In the genomic region with DNA sequence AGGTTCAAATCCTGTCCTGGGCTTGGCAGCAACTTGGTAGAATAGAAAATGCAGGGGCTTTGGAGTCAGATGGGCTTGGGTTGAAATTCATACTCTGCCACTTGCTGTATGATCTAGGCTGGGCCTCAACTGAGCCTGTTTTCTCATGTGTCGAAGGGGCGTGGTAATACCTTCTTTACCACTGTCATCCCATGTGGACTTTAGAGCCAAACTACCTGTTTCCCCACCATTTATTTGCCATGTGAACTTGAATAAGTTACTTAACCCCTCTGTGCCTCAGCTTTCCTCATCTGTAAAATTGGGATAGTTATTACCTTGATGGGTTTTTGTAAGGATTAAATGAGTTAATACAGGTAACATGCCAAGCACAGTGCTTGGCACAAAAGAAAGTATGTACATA, we compare ENCODE assay signal across 22 cellular contexts.
"Had no signal": no experiment of that assay in that cellular context is flagged by ENCODE, and none has a peak within 500 bp of the region (broad histone marks: within the 10 kb centered on the region; RNA-seq: fewer than 3 reads in every experiment).

No MANE protein-coding gene starts in this region.

- H3K27me3 Mint-ChIP-seq: activated CD8-positive, alpha-beta T cell treated with anti-CD3 and anti-CD28 coated beads for 36 hours; activated naive CD4-positive, alpha-beta T cell treated with anti-CD3 and anti-CD28 coated beads, Interleukin-2, amount 50 U/mL, for 24 hours had no signal

- ATAC-seq: activated CD4-positive, CD25-positive, alpha-beta regulatory T cell treated with anti-CD3 and anti-CD28 coated beads, Interleukin-2, amount 50 U/mL, for 24 hours; activated CD8-positive, alpha-beta T cell treated with anti-CD3 and anti-CD28 coated beads for 36 hours; activated T-cell treated with anti-CD3 and anti-CD28 coated beads, Interleukin-2, amount 50 U/mL, for 72 hours; K562; SK-N-SH treated with all-trans-retinoic acid at 6 μM for 48 hours had no signal

- H3K4me3 ChIP-seq: breast epithelium, K562, SJSA1 had no signal

- H3K27ac ChIP-seq: breast epithelium, SJSA1 had no signal

- H3K4me1 ChIP-seq: breast epithelium had no signal

- H3K9me3 ChIP-seq: breast epithelium, SJSA1 had no signal

- DNase-seq: activated CD4-positive, alpha-beta T cell treated with anti-CD3 and anti-CD28 coated beads for 4 hours; activated CD8-positive, alpha-beta memory T cell treated with anti-CD3 and anti-CD28 coated beads, Interleukin-2, amount 50 U/mL, for 4 hours; activated CD8-positive, alpha-beta T cell treated with anti-CD3 and anti-CD28 coated beads for 36 hours; activated T-cell treated with anti-CD3 and anti-CD28 coated beads, Interleukin-2, amount 50 U/mL, for 72 hours; aorta; Kasumi-1; NCI-H1048; NCI-H146; NCI-H187 treated with DMSO at 0.1 percent for 48 hours; NCI-H2081 treated with DMSO at 0.1 percent for 48 hours; NCI-H446; NCI-H524; SHP77 had no signal

- H3K4me3 Mint-ChIP-seq: activated CD8-positive, alpha-beta T cell treated with anti-CD3 and anti-CD28 coated beads for 36 hours; activated naive CD4-positive, alpha-beta T cell treated with anti-CD3 and anti-CD28 coated beads, Interleukin-2, amount 50 U/mL, for 24 hours; activated T-cell treated with anti-CD3 and anti-CD28 coated beads, Interleukin-2, amount 50 U/mL, for 72 hours; T-helper 1 cell treated with Interleukin-12 subunit alpha and Interleukin-12 subunit beta and Interleukin-4 antibody, amounts not matched to agents 30 μg/mL and 1 μg/mL, for 36 hours had no signal

- H3K36me3 Mint-ChIP-seq: activated naive CD4-positive, alpha-beta T cell treated with anti-CD3 and anti-CD28 coated beads, Interleukin-2, amount 50 U/mL, for 24 hours had no signal

- FAIRE-seq: K562, RCC 7860 had no signal

- H3K36me3 ChIP-seq: breast epithelium, SJSA1 had no signal

- H3K9me3 Mint-ChIP-seq: activated CD8-positive, alpha-beta T cell treated with anti-CD3 and anti-CD28 coated beads for 36 hours; activated naive CD4-positive, alpha-beta T cell treated with anti-CD3 and anti-CD28 coated beads, Interleukin-2, amount 50 U/mL, for 24 hours; activated T-cell treated with anti-CD3 and anti-CD28 coated beads, Interleukin-2, amount 50 U/mL, for 72 hours; activated T-helper 2 cell treated with anti-CD3 and anti-CD28 coated beads, Interferon-gamma antibody, Interleukin-2, Interleukin-4, amounts not matched to agents 10 μg/mL and 5 μg/mL and 100 μg/mL, durations not matched to agents 14 hours and 24 hours and 36 hours; T-helper 1 cell treated with Interleukin-12 subunit alpha and Interleukin-12 subunit beta and Interleukin-4 antibody, amounts not matched to agents 30 μg/mL and 1 μg/mL, for 36 hours had no signal

- H3K4me1 Mint-ChIP-seq: activated naive CD4-positive, alpha-beta T cell treated with anti-CD3 and anti-CD28 coated beads, Interleukin-2, amount 50 U/mL, for 24 hours had no signal

- H3K27me3 ChIP-seq: breast epithelium, SJSA1 had no signal

- H3K27ac Mint-ChIP-seq: activated CD8-positive, alpha-beta T cell treated with anti-CD3 and anti-CD28 coated beads for 36 hours; activated naive CD4-positive, alpha-beta T cell treated with anti-CD3 and anti-CD28 coated beads, Interleukin-2, amount 50 U/mL, for 24 hours; activated T-cell treated with anti-CD3 and anti-CD28 coated beads, Interleukin-2, amount 50 U/mL, for 72 hours; activated T-helper 2 cell treated with anti-CD3 and anti-CD28 coated beads, Interferon-gamma antibody, Interleukin-2, Interleukin-4, amounts not matched to agents 10 μg/mL and 5 μg/mL and 100 μg/mL, durations not matched to agents 14 hours and 24 hours and 36 hours; T-helper 1 cell treated with Interleukin-12 subunit alpha and Interleukin-12 subunit beta and Interleukin-4 antibody, amounts not matched to agents 30 μg/mL and 1 μg/mL, for 36 hours had no signal
